In genomic region chr12:108271951-108272729, GRCh38 we compare ENCODE assay signal across 22 cellular contexts.
A peak's percentile ranks its signal among the peaks of the same experiment; 100 is the strongest.
DNase-seq lines count a peak whose midpoint lies in the region; FAIRE-seq and TF ChIP-seq lines count a peak whose summit lies in the region.
"Had no signal": no experiment of that assay in that cellular context is flagged by ENCODE, and none has a peak within 500 bp of the region (broad histone marks: within the 10 kb centered on the region; RNA-seq: fewer than 3 reads in every experiment).

No MANE protein-coding gene starts in this region.

- no peaks in the 10 kb centered on the region for H3K9me3 ChIP-seq in WERI-Rb-1 (ENCODE audit: severe bottlenecking)
- H3K9me3 ChIP-seq in SJCRH30 (replicated peaks): no peaks in the 10 kb centered on the region
- H3K9me3 ChIP-seq: A549, BLaER1 had no signal

- no peak overlapping the region for H3K27ac ChIP-seq in WERI-Rb-1
- H3K27ac ChIP-seq in SJCRH30: no peak overlapping the region
- H3K27ac ChIP-seq: A549, BLaER1, HL-60, KMS-11 had no signal

- TF ChIP-seq POLR2A in GM12891 (IDR thresholded peaks at IDR 0.05; ENCODE audit: low read depth, low read length): no peak

- peaks cover 12% of the 10 kb centered on the region for H3K27me3 ChIP-seq in WERI-Rb-1 (ENCODE audit: insufficient read depth, low read depth, severe bottlenecking)
- no peaks in the 10 kb centered on the region for H3K27me3 ChIP-seq in SJCRH30
- H3K27me3 ChIP-seq: BLaER1 had no signal

- H3K4me3 ChIP-seq in WERI-Rb-1 (ENCODE audit: low read depth, low read length): no peak overlapping the region
- H3K4me3 ChIP-seq in SJCRH30: no peak overlapping the region
- H3K4me3 ChIP-seq: A549, BLaER1 had no signal

- H3K36me3 ChIP-seq in WERI-Rb-1 (no peaks in the 10 kb centered on the region), SJCRH30 (no peaks in the 10 kb centered on the region)
- H3K36me3 ChIP-seq: BLaER1 had no signal

- DNase-seq in D341Med (ENCODE audit: low spot score) (peak; percentile 40), NCI-H524 treated with DMSO at 0.1 percent for 48 hours (lab: John Stamatoyannopoulos, UW) (peak; percentile 81), WERI-Rb-1 (peak; percentile 64), left kidney (ENCODE audit: low read depth, low spot score) (peak; percentile 16), GM12891 (ENCODE audit: insufficient read length, low spot score) (no peak), SJCRH30 (no peak), KG1 (lab: John Stamatoyannopoulos, UW) (no peak)
- no peak for DNase-seq in activated effector memory CD4-positive, alpha-beta T cell treated with Interleukin-2 at 50 U/mL for 16 hours
- DNase-seq: CD4-positive, alpha-beta T cell; GDM1; H9; NCI-H1105; NCI-H146; NCI-H2029; NCI-H446; NK-92 treated with Interleukin-12 subunit alpha and Interleukin-12 subunit beta, amount 100 ng/mL, for 24 hours; SIG-M5 had no signal

- no peak for TF ChIP-seq CTCF in WERI-Rb-1 (IDR thresholded peaks at IDR 0.05; ENCODE audit: low read depth, low read length)

- H3K4me1 ChIP-seq in SJCRH30: no peaks in the 10 kb centered on the region
- H3K4me1 ChIP-seq: A549, BLaER1 had no signal

- FAIRE-seq in GM12891 (lab: Jason Lieb, UNC): no peak
- FAIRE-seq: A549, GM19239 had no signal

TF ChIP-seq in GM12891, 5 proteins besides CTCF, POLR2A, EP300 and RAD21:
- TF ChIP-seq PAX5 (IDR thresholded peaks at IDR 0.05; ENCODE audit: insufficient read depth, low read length, severe bottlenecking) (no peak), POLR2AphosphoS5 (IDR thresholded peaks at IDR 0.05; ENCODE audit: low read depth, low read length) (no peak), SPI1 (IDR thresholded peaks at IDR 0.05; ENCODE audit: low read depth, low read length) (no peak), POU2F2 (IDR thresholded peaks at IDR 0.05; ENCODE audit: low read depth, low read length) (no peak), TAF1 (IDR thresholded peaks at IDR 0.05; ENCODE audit: low read depth, low read length) (no peak)
TF ChIP-seq in GM12891: peak in this region for 0.

Comparison
In these comparisons a context has a peak if more than half of its experiments do, and no peak if none do; other contexts are left out.
1. DNase-seq: peak in D341Med (single experiment), NCI-H524 treated with DMSO at 0.1 percent for 48 hours (single experiment), WERI-Rb-1 (single experiment) and left kidney (single experiment); none in activated effector memory CD4-positive, alpha-beta T cell treated with Interleukin-2 at 50 U/mL for 16 hours (single experiment), GM12891 (single experiment), SJCRH30 (0 of 2) and KG1 (single experiment).